In genomic region chr1:70465911-70466310, GRCh38 we compare ENCODE assay signal across 19 cellular contexts. TPM values are rescaled to one million over a fixed set of nuclear protein-coding genes. Genes with fewer than 3 reads are reported as not detected.
A peak's percentile ranks its signal among the peaks of the same experiment; 100 is the strongest.
DNase-seq lines count a peak whose midpoint lies in the region; ATAC-seq, FAIRE-seq and TF ChIP-seq lines count a peak whose summit lies in the region.
"Had no signal": no experiment of that assay in that cellular context is flagged by ENCODE, and none has a peak within 500 bp of the region (broad histone marks: within the 10 kb centered on the region; RNA-seq: fewer than 3 reads in every experiment).

No MANE protein-coding gene starts in this region.

- H3K4me3 Mint-ChIP-seq in activated CD8-positive, alpha-beta T cell treated with anti-CD3 and anti-CD28 coated beads, Interleukin-2, amount 10 ng/mL, durations not matched to agents 7 days and 5 days = no peak overlapping the region
- H3K4me3 Mint-ChIP-seq: CD4-positive, alpha-beta T cell; H9; IgD-negative memory B cell had no signal

- no peaks in the 10 kb centered on the region for H3K9me2 ChIP-seq in SK-N-SH

- FAIRE-seq in kidney (lab: Jason Lieb, UNC) = peak; percentile 68
- FAIRE-seq: A549, GM12878, HepG2 had no signal

- H4K20me1 ChIP-seq in SK-N-SH (ENCODE audit: insufficient read depth) = no peaks in the 10 kb centered on the region

- intact Hi-C loops in kidney (cut with DNase I) = no loop called here

- H3K27me3 ChIP-seq in SK-N-SH (ENCODE audit: insufficient read depth) = no peaks in the 10 kb centered on the region

- no peak overlapping the region for H3K27ac Mint-ChIP-seq in activated CD8-positive, alpha-beta T cell treated with anti-CD3 and anti-CD28 coated beads, Interleukin-2, amount 10 ng/mL, durations not matched to agents 7 days and 5 days
- H3K27ac Mint-ChIP-seq: CD4-positive, alpha-beta T cell; H9; IgD-negative memory B cell had no signal

- no peak for TF ChIP-seq RAD21 in SK-N-SH (IDR thresholded peaks at IDR 0.05; ENCODE audit: low read length)

- POLR2A ChIA-PET in SK-N-SH (lab: Yijun Ruan, JAX) = no interaction called here
- POLR2A ChIA-PET in activated CD8-positive, alpha-beta T cell treated with anti-CD3 and anti-CD28 coated beads, Interleukin-2, amount 10 ng/mL, durations not matched to agents 7 days and 5 days (lab: Charles Lee) = no interaction called here

- peaks cover 9% of the 10 kb centered on the region for H3K27me3 Mint-ChIP-seq in activated CD8-positive, alpha-beta T cell treated with anti-CD3 and anti-CD28 coated beads, Interleukin-2, amount 10 ng/mL, durations not matched to agents 7 days and 5 days (ENCODE audit: low read depth)

- H3K4me1 ChIP-seq in SK-N-SH (ENCODE audit: control insufficient read depth in 1 of 2, insufficient read depth in 2 of 2, low read depth in 1 of 2, low read length in 1 of 2) (no peaks in the 10 kb centered on the region; a peak in 2 of 4 replicates), kidney (ENCODE audit: control insufficient read depth in 1 of 2, insufficient read depth in 1 of 2, low read depth in 1 of 2, low read length in 2 of 2) (no peaks in the 10 kb centered on the region)
- H3K4me1 ChIP-seq: A549 had no signal

- H3K36me3 ChIP-seq in SK-N-SH (replicated peaks in 1 of 2; ENCODE audit: control insufficient read depth in 1 of 2, insufficient read depth in 2 of 2, low read length in 1 of 2) (no peaks in the 10 kb centered on the region), kidney (ENCODE audit: control insufficient read depth in 1 of 2, insufficient read depth in 2 of 2, low read length in 2 of 2) (no peaks in the 10 kb centered on the region)

- TF ChIP-seq EP300 in SK-N-SH (IDR thresholded peaks at IDR 0.05; ENCODE audit: borderline replicate concordance in 1 of 2, low read depth in 1 of 2, low read length in 1 of 2) = peak in 1 of 2 experiments; percentile 51; a peak in 1 of 4 replicates

- H3K27ac ChIP-seq in SK-N-SH (ENCODE audit: low read depth in 2 of 2, low read length in 1 of 2) (peak overlapping the region in 1 of 2 experiments; percentile 19; a peak in 1 of 4 replicates), kidney (ENCODE audit: low read depth in 2 of 2, low read length in 2 of 2) (no peak overlapping the region)
- H3K27ac ChIP-seq: A549, C4-2B had no signal

- H3K9me3 ChIP-seq in SK-N-SH (no peaks in the 10 kb centered on the region), kidney (ENCODE audit: control insufficient read depth in 1 of 2, low read length in 2 of 2) (no peaks in the 10 kb centered on the region)
- H3K9me3 ChIP-seq: A549 had no signal

- no peak overlapping the region for H2AFZ ChIP-seq in SK-N-SH (ENCODE audit: low read depth)

- no peak for TF ChIP-seq CTCF in SK-N-SH (IDR thresholded peaks at IDR 0.05)
- no peak for TF ChIP-seq CTCF in kidney (IDR thresholded peaks at IDR 0.05; ENCODE audit: borderline replicate concordance, extremely low read depth, insufficient read depth)

- ATAC-seq in activated CD8-positive, alpha-beta T cell treated with anti-CD3 and anti-CD28 coated beads, Interleukin-2, amount 10 ng/mL, durations not matched to agents 7 days and 5 days = no peak
- no peak for ATAC-seq in activated CD4-positive, CD25-positive, alpha-beta regulatory T cell treated with anti-CD3 and anti-CD28 coated beads, Interleukin-2, amount 50 U/mL, for 24 hours
- ATAC-seq: A549, GM12878, HepG2 had no signal

- H3K79me2 ChIP-seq in SK-N-SH (ENCODE audit: insufficient read depth) = no peaks in the 10 kb centered on the region

- in situ Hi-C loops in KBM-7 (cut with MboI; ENCODE audit: low pct_unique_long_range_greater_than_20kb, low sequenced_read_pairs) = no loop called here

- no peaks in the 10 kb centered on the region for H3K36me3 Mint-ChIP-seq in activated CD8-positive, alpha-beta T cell treated with anti-CD3 and anti-CD28 coated beads, Interleukin-2, amount 10 ng/mL, durations not matched to agents 7 days and 5 days (ENCODE audit: low read depth)

- H3K9ac ChIP-seq in SK-N-SH = no peak overlapping the region
- no peak overlapping the region for H3K9ac ChIP-seq in kidney (ENCODE audit: low read length in 2 of 2)

- H3K4me2 ChIP-seq in SK-N-SH = no peak overlapping the region
- H3K4me2 ChIP-seq: A549 had no signal

- no peaks in the 10 kb centered on the region for H3K9me3 Mint-ChIP-seq in activated CD8-positive, alpha-beta T cell treated with anti-CD3 and anti-CD28 coated beads, Interleukin-2, amount 10 ng/mL, durations not matched to agents 7 days and 5 days (ENCODE audit: insufficient read depth)
- H3K9me3 Mint-ChIP-seq: CD4-positive, alpha-beta T cell had no signal

- CTCF ChIA-PET in SK-N-SH (lab: Yijun Ruan, JAX) = no interaction called here
- CTCF ChIA-PET in activated CD8-positive, alpha-beta T cell treated with anti-CD3 and anti-CD28 coated beads, Interleukin-2, amount 10 ng/mL, durations not matched to agents 7 days and 5 days (lab: Charles Lee) = no interaction called here

- DNase-seq in SK-N-SH = peak; percentile 63
- peak; percentile 40 for DNase-seq in dedifferentiated amniotic fluid mesenchymal stem cell (ENCODE audit: extremely low spot score)
- no peak for DNase-seq in kidney
- DNase-seq in activated CD8-positive, alpha-beta T cell treated with anti-CD3 and anti-CD28 coated beads, Interleukin-2, amount 10 ng/mL, durations not matched to agents 7 days and 5 days = no peak
- DNase-seq in KBM-7 = no peak
- DNase-seq in activated naive CD4-positive, alpha-beta T cell (lab: John Stamatoyannopoulos, UW) = no peak
- DNase-seq: AML-193; CD4-positive, alpha-beta T cell; DMS153; DMS79 treated with DMSO at 0.1 percent for 48 hours; GF-D8; GOT3; H9 had no signal

- H3F3A ChIP-seq in SK-N-SH (replicated peaks; ENCODE audit: insufficient read depth) = no peaks in the 10 kb centered on the region

- H3K4me1 Mint-ChIP-seq in activated CD8-positive, alpha-beta T cell treated with anti-CD3 and anti-CD28 coated beads, Interleukin-2, amount 10 ng/mL, durations not matched to agents 7 days and 5 days (ENCODE audit: low read depth) = no peaks in the 10 kb centered on the region
- H3K4me1 Mint-ChIP-seq: IgD-negative memory B cell had no signal

- no peak overlapping the region for H3K4me3 ChIP-seq in SK-N-SH (ENCODE audit: low read depth in 2 of 2, low read length in 1 of 2)
- no peak overlapping the region for H3K4me3 ChIP-seq in kidney (ENCODE audit: low read length in 2 of 2)
- H3K4me3 ChIP-seq: A549, GM12878 had no signal

TF ChIP-seq in SK-N-SH, 30 proteins besides CTCF, POLR2A, EP300 and RAD21:
- no peak for TF ChIP-seq TEAD4 (IDR thresholded peaks at IDR 0.05; ENCODE audit: borderline replicate concordance, insufficient read depth)
- no peak for TF ChIP-seq SIN3A (IDR thresholded peaks at IDR 0.05; ENCODE audit: borderline replicate concordance, low read depth, low read length)
- no peak for TF ChIP-seq USF1 (IDR thresholded peaks at IDR 0.05; ENCODE audit: borderline replicate concordance, low read depth)
- no peak for TF ChIP-seq YY1 (IDR thresholded peaks at IDR 0.05; ENCODE audit: low read depth)
- TF ChIP-seq MAX (IDR thresholded peaks at IDR 0.05; ENCODE audit: low read depth) = no peak
- TF ChIP-seq JUND (IDR thresholded peaks at IDR 0.05) = no peak
- TF ChIP-seq TCF12 (IDR thresholded peaks at IDR 0.05) = no peak
- TF ChIP-seq TAF1 (IDR thresholded peaks at IDR 0.05; ENCODE audit: borderline replicate concordance, low read depth, low read length) = no peak
- TF ChIP-seq RCOR1 (IDR thresholded peaks at IDR 0.05; ENCODE audit: low read length) = no peak

RNA-seq across cellular contexts. Expression of gene CTH, which starts 54.8 kb away (rescaled TPM):
- 3.9 and 4.2 TPM in 2 replicates for polyA plus RNA-seq in SK-N-SH (2012; rRNA removed)
- polyA plus RNA-seq in SK-N-SH (2012; cell fraction: cytosol; rRNA removed) = 3.9 and 4.1 TPM in 2 replicates
- polyA plus RNA-seq in SK-N-SH (2012; cell fraction: nucleus; rRNA removed) = 2.1 and 5.5 TPM in 2 replicates
- total RNA-seq in kidney = 6.5 TPM
- polyA plus RNA-seq in kidney (ENCODE audit: insufficient read depth, low read depth, low replicate concordance) = 7.5 TPM
- total RNA-seq in activated CD8-positive, alpha-beta T cell treated with anti-CD3 and anti-CD28 coated beads, Interleukin-2, amount 10 ng/mL, durations not matched to agents 7 days and 5 days = 1 to 10 TPM; 4.1 to 5.9 TPM

Comparison
In these comparisons a context has a peak if more than half of its experiments do, and no peak if none do; other contexts are left out.
1. DNase-seq: peak in SK-N-SH (single experiment) and dedifferentiated amniotic fluid mesenchymal stem cell (single experiment); none in kidney (single experiment), activated CD8-positive, alpha-beta T cell treated with anti-CD3 and anti-CD28 coated beads, Interleukin-2, amount 10 ng/mL, durations not matched to agents 7 days and 5 days (single experiment), KBM-7 (single experiment) and activated naive CD4-positive, alpha-beta T cell (0 of 4).